In the genomic region with DNA sequence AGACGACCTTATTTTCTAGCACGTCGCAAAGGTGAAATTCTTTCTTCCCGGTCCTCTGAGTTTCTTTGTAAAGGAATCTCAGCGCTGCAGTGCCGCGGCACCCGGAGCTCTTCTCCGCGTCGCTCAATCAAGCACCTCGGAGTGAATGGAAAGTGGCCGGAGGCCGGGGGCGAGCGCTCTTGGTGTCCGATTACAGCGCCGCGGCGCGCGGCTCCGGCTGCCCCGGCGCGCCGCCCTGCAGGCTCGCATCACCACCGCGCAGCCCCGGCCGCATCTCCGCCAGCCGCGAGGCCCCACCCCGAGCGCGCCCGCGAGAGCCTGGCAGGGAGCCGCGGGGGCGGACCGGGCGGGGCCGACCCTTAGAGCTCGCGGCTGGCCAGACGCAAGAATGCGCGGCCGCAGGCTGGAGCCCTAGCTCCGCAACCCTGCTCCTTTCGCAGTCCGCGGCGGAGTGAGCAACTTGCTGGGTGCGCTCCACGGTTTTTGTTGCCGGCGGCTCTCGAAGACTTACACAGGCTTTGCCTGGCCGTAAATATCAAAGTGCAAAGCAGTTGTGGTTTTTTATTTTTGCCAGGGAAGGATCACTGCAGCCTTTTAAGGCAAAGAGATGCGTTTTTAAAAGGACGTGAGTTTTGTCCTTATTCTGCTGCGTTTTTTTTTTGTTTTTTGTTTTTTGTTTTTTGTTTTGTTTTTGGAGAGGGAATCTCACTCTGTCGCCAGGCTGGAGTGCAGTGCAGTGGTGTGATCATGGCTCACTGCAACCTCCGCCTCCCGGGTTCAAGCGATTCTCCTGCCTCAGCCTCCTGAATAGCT, we compare ENCODE assay signal across 8 cellular contexts. TPM values are rescaled to one million over a fixed set of nuclear protein-coding genes. Genes with fewer than 3 reads are reported as not detected.
DNase-seq lines count a peak whose midpoint lies in the region; ATAC-seq, FAIRE-seq and TF ChIP-seq lines count a peak whose summit lies in the region.

A gene (minus strand): TSS at position 143 of the 813 bp plus-strand sequence. CDS start 2,270 bp downstream, outside the sequence.

- peak; percentile 28; the same call in 1 of the 2 replicates for TF ChIP-seq CTCF in RWPE1 (conservative IDR thresholded peaks at IDR 0.05; ENCODE audit: low read depth)
- no peak for TF ChIP-seq CTCF in colonic mucosa (IDR thresholded peaks at IDR 0.05)
- TF ChIP-seq CTCF in kidney (IDR thresholded peaks at IDR 0.05; ENCODE audit: borderline replicate concordance, extremely low read depth, insufficient read depth), result no peak

- H3K4me1 ChIP-seq in colonic mucosa (peaks cover 6% of the 10 kb centered on the region), kidney (ENCODE audit: control insufficient read depth in 1 of 2, insufficient read depth in 1 of 2, low read depth in 1 of 2, low read length in 2 of 2) (peaks cover 0 to 2% of the 10 kb centered on the region in 2 donors)

- in situ Hi-C loops in Caki2 (cut with HindIII; ENCODE audit: low pct_unique_long_range_greater_than_20kb, low sequenced_read_pairs), result loop anchor here (25.0 kb wide), 1 partner anchor 518 kb away; no protein-coding TSS in a partner anchor

- H3K9me3 Mint-ChIP-seq in activated T-helper 17 cell treated with anti-CD3 and anti-CD28 coated beads, Interleukin-2, amount 50 U/mL, for 72 hours, result no peaks in the 10 kb centered on the region

- H3K27ac Mint-ChIP-seq in activated T-helper 17 cell treated with anti-CD3 and anti-CD28 coated beads, Interleukin-2, amount 50 U/mL, for 72 hours, result no peak within 1 kb of the TSS

- no peaks in the 10 kb centered on the region for H3K36me3 ChIP-seq in colonic mucosa
- no peaks in the 10 kb centered on the region for H3K36me3 ChIP-seq in kidney (ENCODE audit: control insufficient read depth in 1 of 2, insufficient read depth in 2 of 2, low read length in 2 of 2)

- TF ChIP-seq RAD21 in Ishikawa (IDR thresholded peaks at IDR 0.05; ENCODE audit: low read depth), result peak; percentile 21; the same call in 1 of the 2 replicates

- H3K27me3 ChIP-seq in colonic mucosa, result no peaks in the 10 kb centered on the region

- ATAC-seq in GM21360 (IDR thresholded peaks at IDR 0.05; ENCODE audit: unreplicated experiment), result peak; percentile 84
- no peak for ATAC-seq in activated T-helper 17 cell treated with anti-CD3 and anti-CD28 coated beads, Interleukin-2, amount 50 U/mL, for 72 hours (replicated peaks)

- no peak within 1 kb of the TSS for H3K4me3 Mint-ChIP-seq in activated T-helper 17 cell treated with anti-CD3 and anti-CD28 coated beads, Interleukin-2, amount 50 U/mL, for 72 hours

- peak within 1 kb of the TSS; percentile 37 to 52 for H3K9ac ChIP-seq in colonic mucosa (ENCODE audit: low read depth in 2 of 2, low read length in 2 of 2)
- H3K9ac ChIP-seq in kidney (ENCODE audit: low read length in 2 of 2), result peak within 1 kb of the TSS; percentile 43 to 46

- no peak for FAIRE-seq in kidney (lab: Jason Lieb, UNC)

- H3K9me3 ChIP-seq in colonic mucosa, result no peaks in the 10 kb centered on the region
- H3K9me3 ChIP-seq in kidney (ENCODE audit: control insufficient read depth in 1 of 2, low read length in 2 of 2), result no peaks in the 10 kb centered on the region

- TF ChIP-seq EP300 in Ishikawa (IDR thresholded peaks at IDR 0.05; ENCODE audit: borderline replicate concordance), result peak; percentile 61; the same call in 1 of the 2 replicates

- peak within 1 kb of the TSS; percentile 93 for H3K27ac ChIP-seq in RWPE1
- H3K27ac ChIP-seq in colonic mucosa, result peak within 1 kb of the TSS; percentile 87
- H3K27ac ChIP-seq in kidney (ENCODE audit: low read depth in 2 of 2, low read length in 2 of 2), result peak within 1 kb of the TSS in 1 of 2 donors; percentile 48
- H3K27ac ChIP-seq in skin epidermis, result peak within 1 kb of the TSS in 20 of 21 experiments; percentile 30 to 83 (median 74)

- CTCF ChIA-PET in RWPE1 (lab: Yijun Ruan, JAX), result interaction anchor here (0.6 to 1.8 kb wide), 3 partner anchors 23 to 388 kb away, joined by 3 to 6 read pairs (median 3); no protein-coding TSS in a partner anchor

- no peaks in the 10 kb centered on the region for H3K36me3 Mint-ChIP-seq in activated T-helper 17 cell treated with anti-CD3 and anti-CD28 coated beads, Interleukin-2, amount 50 U/mL, for 72 hours (ENCODE audit: low read depth)

- POLR2A ChIA-PET in RWPE1 (lab: Yijun Ruan, JAX; ENCODE audit: low non-redundant PET), result interaction anchor here (0.7 to 0.9 kb wide), 2 partner anchors 22 to 58 kb away, joined by 5 to 6 read pairs; no protein-coding TSS in a partner anchor

- H3K4me1 Mint-ChIP-seq in activated T-helper 17 cell treated with anti-CD3 and anti-CD28 coated beads, Interleukin-2, amount 50 U/mL, for 72 hours, result no peaks in the 10 kb centered on the region

- H3K4me3 ChIP-seq in colonic mucosa (peak within 1 kb of the TSS; percentile 41), kidney (ENCODE audit: low read length in 2 of 2) (peak within 1 kb of the TSS; percentile 60 to 74), skin epidermis (peak within 1 kb of the TSS; percentile 42 to 61 (median 51))

- DNase-seq in Caki2 (ENCODE audit: low read depth) (peak; percentile 92), RWPE1 (ENCODE audit: low spot score) (peak; percentile 91), colonic mucosa (peak; percentile 90), kidney (peak; percentile 96)

- intact Hi-C loops in colonic mucosa (cut with DNase I) (loop anchor here (5.0 to 10.0 kb wide), 2 partner anchors 214 to 538 kb away; no protein-coding TSS in a partner anchor), kidney (cut with DNase I) (no loop called here)

- peaks cover 23% of the 10 kb centered on the region for H3K27me3 Mint-ChIP-seq in activated T-helper 17 cell treated with anti-CD3 and anti-CD28 coated beads, Interleukin-2, amount 50 U/mL, for 72 hours

TF ChIP-seq in Ishikawa, 13 proteins besides CTCF, POLR2A, EP300 and RAD21:
- TF ChIP-seq TAF1 (IDR thresholded peaks at IDR 0.05; ENCODE audit: low read depth) (peak; percentile 74), CREB1 (IDR thresholded peaks at IDR 0.05; ENCODE audit: low read depth) (no peak), TEAD4 (IDR thresholded peaks at IDR 0.05) (peak; percentile 72), FOXM1 (IDR thresholded peaks at IDR 0.05; ENCODE audit: borderline replicate concordance, low read depth) (no peak), YY1 (IDR thresholded peaks at IDR 0.05; ENCODE audit: low read depth) (0 out of 2 replicates have a peak, but pooled peaks have one; percentile 9), EGR1 (IDR thresholded peaks at IDR 0.05) (peak; percentile 93), ZBTB7A (IDR thresholded peaks at IDR 0.05; ENCODE audit: low read depth) (no peak), TCF12 (IDR thresholded peaks at IDR 0.05; ENCODE audit: low read depth) (peak; percentile 67), NFIC (IDR thresholded peaks at IDR 0.05) (peak; percentile 72; the same call in 1 of the 2 replicates), CEBPB (IDR thresholded peaks at IDR 0.05) (no peak; the same call in 1 of the 2 replicates)
- TF ChIP-seq, protein P1, sequence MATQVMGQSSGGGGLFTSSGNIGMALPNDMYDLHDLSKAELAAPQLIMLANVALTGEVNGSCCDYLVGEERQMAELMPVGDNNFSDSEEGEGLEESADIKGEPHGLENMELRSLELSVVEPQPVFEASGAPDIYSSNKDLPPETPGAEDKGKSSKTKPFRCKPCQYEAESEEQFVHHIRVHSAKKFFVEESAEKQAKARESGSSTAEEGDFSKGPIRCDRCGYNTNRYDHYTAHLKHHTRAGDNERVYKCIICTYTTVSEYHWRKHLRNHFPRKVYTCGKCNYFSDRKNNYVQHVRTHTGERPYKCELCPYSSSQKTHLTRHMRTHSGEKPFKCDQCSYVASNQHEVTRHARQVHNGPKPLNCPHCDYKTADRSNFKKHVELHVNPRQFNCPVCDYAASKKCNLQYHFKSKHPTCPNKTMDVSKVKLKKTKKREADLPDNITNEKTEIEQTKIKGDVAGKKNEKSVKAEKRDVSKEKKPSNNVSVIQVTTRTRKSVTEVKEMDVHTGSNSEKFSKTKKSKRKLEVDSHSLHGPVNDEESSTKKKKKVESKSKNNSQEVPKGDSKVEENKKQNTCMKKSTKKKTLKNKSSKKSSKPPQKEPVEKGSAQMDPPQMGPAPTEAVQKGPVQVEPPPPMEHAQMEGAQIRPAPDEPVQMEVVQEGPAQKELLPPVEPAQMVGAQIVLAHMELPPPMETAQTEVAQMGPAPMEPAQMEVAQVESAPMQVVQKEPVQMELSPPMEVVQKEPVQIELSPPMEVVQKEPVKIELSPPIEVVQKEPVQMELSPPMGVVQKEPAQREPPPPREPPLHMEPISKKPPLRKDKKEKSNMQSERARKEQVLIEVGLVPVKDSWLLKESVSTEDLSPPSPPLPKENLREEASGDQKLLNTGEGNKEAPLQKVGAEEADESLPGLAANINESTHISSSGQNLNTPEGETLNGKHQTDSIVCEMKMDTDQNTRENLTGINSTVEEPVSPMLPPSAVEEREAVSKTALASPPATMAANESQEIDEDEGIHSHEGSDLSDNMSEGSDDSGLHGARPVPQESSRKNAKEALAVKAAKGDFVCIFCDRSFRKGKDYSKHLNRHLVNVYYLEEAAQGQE (IDR thresholded peaks at IDR 0.05; ENCODE audit: low read depth), result no peak
- TF ChIP-seq, protein P2, sequence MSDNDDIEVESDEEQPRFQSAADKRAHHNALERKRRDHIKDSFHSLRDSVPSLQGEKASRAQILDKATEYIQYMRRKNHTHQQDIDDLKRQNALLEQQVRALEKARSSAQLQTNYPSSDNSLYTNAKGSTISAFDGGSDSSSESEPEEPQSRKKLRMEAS (IDR thresholded peaks at IDR 0.05), result peak; percentile 67
- TF ChIP-seq, protein P3, sequence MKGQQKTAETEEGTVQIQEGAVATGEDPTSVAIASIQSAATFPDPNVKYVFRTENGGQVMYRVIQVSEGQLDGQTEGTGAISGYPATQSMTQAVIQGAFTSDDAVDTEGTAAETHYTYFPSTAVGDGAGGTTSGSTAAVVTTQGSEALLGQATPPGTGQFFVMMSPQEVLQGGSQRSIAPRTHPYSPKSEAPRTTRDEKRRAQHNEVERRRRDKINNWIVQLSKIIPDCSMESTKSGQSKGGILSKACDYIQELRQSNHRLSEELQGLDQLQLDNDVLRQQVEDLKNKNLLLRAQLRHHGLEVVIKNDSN (IDR thresholded peaks at IDR 0.05), result no peak

RNA-seq across cellular contexts. Expression of the gene that starts here (rescaled TPM):
- 49.8 and 69.8 TPM in 2 replicates for total RNA-seq in Caki2 (2014; rRNA removed; shearing (Covaris generic); ENCODE audit: low replicate concordance)
- total RNA-seq in colonic mucosa, result 100 to 1,000 TPM in 1 of 2 donors, 10 to 100 TPM in 1; 41.9 to 103 TPM
- total RNA-seq in kidney, result 17.2 TPM
- polyA plus RNA-seq in kidney (ENCODE audit: insufficient read depth, low read depth, low replicate concordance), result 3.9 TPM
- total RNA-seq in activated T-helper 17 cell treated with anti-CD3 and anti-CD28 coated beads, Interleukin-2, amount 50 U/mL, for 72 hours, result not detected

Comparison
In these comparisons a context has a peak if more than half of its experiments do, and no peak if none do; other contexts are left out.
1. RNA of the gene that starts here (total RNA-seq): 41.9 to 103 TPM in colonic mucosa, 49.8 to 69.8 TPM in Caki2 and 17.2 TPM in kidney (single experiment); not detected in activated T-helper 17 cell treated with anti-CD3 and anti-CD28 coated beads, Interleukin-2, amount 50 U/mL, for 72 hours; every median in the first group is over 10 times any median in the second.
2. Peak in every context shown above with its lines, with median percentiles within 50 percentile points of each other: DNase-seq and H3K4me3 ChIP-seq.